ENCODE assay signal across 20 cellular contexts in the genomic region with DNA sequence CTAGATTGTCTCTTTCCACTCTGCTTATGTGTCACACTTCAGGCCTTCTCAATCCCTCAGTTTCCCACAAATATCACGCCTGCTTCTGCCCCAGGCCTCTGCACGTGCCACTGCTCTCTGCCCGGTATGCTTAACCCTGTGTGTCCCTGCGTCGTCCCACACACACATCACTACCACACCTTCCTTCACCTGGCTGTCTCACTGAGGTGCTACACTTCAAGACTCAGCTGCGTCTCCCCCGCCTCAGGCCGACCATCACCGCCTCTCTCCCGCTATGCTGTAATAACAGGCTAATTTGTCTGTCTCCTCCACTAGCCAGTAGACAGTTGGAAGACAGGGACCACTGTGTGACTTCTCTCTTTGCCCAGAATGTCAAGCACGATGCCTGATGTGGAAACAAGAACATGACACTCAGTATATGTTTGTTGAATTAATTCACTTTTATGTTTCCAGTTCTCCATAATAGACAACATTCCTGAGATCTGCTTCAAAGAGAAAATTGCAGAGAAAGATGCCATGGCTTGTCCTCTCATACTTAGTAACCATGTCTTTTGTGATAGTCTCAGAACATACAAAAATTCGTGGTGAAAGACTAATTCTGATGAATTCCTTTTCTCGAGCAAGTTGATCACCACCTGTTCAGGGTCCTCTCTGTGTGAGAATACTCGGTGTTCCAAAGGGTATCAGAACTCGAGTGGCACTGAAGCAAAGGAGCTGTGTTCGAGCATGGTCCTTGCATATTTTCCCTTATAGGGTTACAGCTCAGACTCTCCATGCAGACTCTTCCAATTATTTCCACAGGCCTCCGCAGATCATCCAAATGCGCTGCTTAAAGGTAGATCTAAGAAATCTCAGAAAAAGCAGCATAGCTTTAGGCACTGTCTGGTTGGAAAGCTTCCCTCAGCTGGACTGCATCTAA. TPM values are rescaled to one million over a fixed set of nuclear protein-coding genes. Genes with fewer than 3 reads are reported as not detected.
A peak's percentile ranks its signal among the peaks of the same experiment; 100 is the strongest.
DNase-seq lines count a peak whose midpoint lies in the region; ATAC-seq and TF ChIP-seq lines count a peak whose summit lies in the region.
"Had no signal": no experiment of that assay in that cellular context is flagged by ENCODE, and none has a peak within 500 bp of the region (broad histone marks: within the 10 kb centered on the region; RNA-seq: fewer than 3 reads in every experiment).

No MANE protein-coding gene starts in this region.

- no peak overlapping the region for H3K4me3 Mint-ChIP-seq in WTC11
- H3K4me3 Mint-ChIP-seq: activated naive CD8-positive, alpha-beta T cell; CD8-positive, alpha-beta memory T cell had no signal

- peaks cover 39% of the 10 kb centered on the region for H3K4me1 Mint-ChIP-seq in WTC11
- H3K4me1 Mint-ChIP-seq: IgD-negative memory B cell had no signal

- H3K9me3 ChIP-seq in BE2C = no peaks in the 10 kb centered on the region
- H3K9me3 ChIP-seq: suprapubic skin had no signal

- intact Hi-C loops in sciatic nerve (cut with DNase I) = no loop called here

- H3K36me3 ChIP-seq in BE2C = peaks cover 16% of the 10 kb centered on the region
- H3K36me3 ChIP-seq: suprapubic skin had no signal

- POLR2A ChIA-PET in WTC11 (lab: Charles Lee) = no interaction called here

- peaks cover 20% of the 10 kb centered on the region for H3K9me3 Mint-ChIP-seq in WTC11

- DNase-seq in BE2C (no peak), WTC11 (ENCODE audit: low spot score) (no peak), islet precursor cell (peak; percentile 39), sciatic nerve (ENCODE audit: low spot score) (no peak), DMS153 treated with DMSO at 0.1 percent for 48 hours (lab: John Stamatoyannopoulos, UW; ENCODE audit: unreplicated experiment) (no peak), T-helper 2 cell (no peak), DMS114 treated with DMSO at 0.1 percent for 48 hours (lab: John Stamatoyannopoulos, UW; ENCODE audit: unreplicated experiment) (no peak)
- DNase-seq: activated CD4-positive, CD25-positive, alpha-beta regulatory T cell treated with anti-CD3 and anti-CD28 coated beads, Interleukin-2, amount 50 U/mL, for 72 hours; CD8-positive, alpha-beta memory T cell; DMS79; MM.1S; NCI-H1436 treated with DMSO at 0.1 percent for 48 hours; NCI-H2171; NCI-H774; stimulated activated CD8-positive, alpha-beta memory T cell treated with anti-CD3 and anti-CD28 coated beads, Interleukin-4, amount 100 ng/mL, for 48 hours; T-helper 9 cell had no signal

- peak overlapping the region; percentile 35; the same call in 1 of the 2 replicates for H3K27ac Mint-ChIP-seq in WTC11
- H3K27ac Mint-ChIP-seq: activated naive CD8-positive, alpha-beta T cell had no signal

- peaks cover 35% of the 10 kb centered on the region for H3K4me1 ChIP-seq in BE2C

- peak overlapping the region; percentile 40 for H3K4me3 ChIP-seq in BE2C (ENCODE audit: low read depth, low read length)
- H3K4me3 ChIP-seq: suprapubic skin had no signal

- H3K27me3 Mint-ChIP-seq in WTC11 (ENCODE audit: low read depth) = no peaks in the 10 kb centered on the region
- H3K27me3 Mint-ChIP-seq: activated naive CD8-positive, alpha-beta T cell had no signal

- CTCF ChIA-PET in WTC11 (lab: Charles Lee) = interaction anchor here (0.7 kb wide), 1 partner anchor 9 kb away, joined by 3 read pairs; no protein-coding TSS in a partner anchor

- peaks cover 10% of the 10 kb centered on the region for H3K36me3 Mint-ChIP-seq in WTC11

- TF ChIP-seq CTCF in BE2C (IDR thresholded peaks at IDR 0.05; ENCODE audit: low read depth, low read length) = no peak
- no peak for TF ChIP-seq CTCF in WTC11 (IDR thresholded peaks at IDR 0.05)

- ATAC-seq in WTC11 (no peak), sciatic nerve (peak; percentile 17), GM21619 (IDR thresholded peaks at IDR 0.05; ENCODE audit: unreplicated experiment) (no peak)

- no peaks in the 10 kb centered on the region for H3K27me3 ChIP-seq in BE2C
- H3K27me3 ChIP-seq: suprapubic skin had no signal

TF ChIP-seq in WTC11, 78 proteins besides CTCF, POLR2A, EP300 and RAD21:
- TF ChIP-seq, protein P1, sequence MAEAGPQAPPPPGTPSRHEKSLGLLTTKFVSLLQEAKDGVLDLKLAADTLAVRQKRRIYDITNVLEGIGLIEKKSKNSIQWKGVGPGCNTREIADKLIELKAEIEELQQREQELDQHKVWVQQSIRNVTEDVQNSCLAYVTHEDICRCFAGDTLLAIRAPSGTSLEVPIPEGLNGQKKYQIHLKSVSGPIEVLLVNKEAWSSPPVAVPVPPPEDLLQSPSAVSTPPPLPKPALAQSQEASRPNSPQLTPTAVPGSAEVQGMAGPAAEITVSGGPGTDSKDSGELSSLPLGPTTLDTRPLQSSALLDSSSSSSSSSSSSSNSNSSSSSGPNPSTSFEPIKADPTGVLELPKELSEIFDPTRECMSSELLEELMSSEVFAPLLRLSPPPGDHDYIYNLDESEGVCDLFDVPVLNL (CRISPR knock-in tag; IDR thresholded peaks at IDR 0.05; ENCODE audit: borderline replicate concordance, low read depth) = no peak
- TF ChIP-seq SOX15 (CRISPR knock-in tag; IDR thresholded peaks at IDR 0.05) (no peak), ZNF396 (CRISPR knock-in tag; IDR thresholded peaks at IDR 0.05; ENCODE audit: borderline replicate concordance) (no peak), CREM (CRISPR knock-in tag; IDR thresholded peaks at IDR 0.05) (no peak), ETV6 (CRISPR knock-in tag; IDR thresholded peaks at IDR 0.05) (no peak), ATF1 (CRISPR knock-in tag; IDR thresholded peaks at IDR 0.05) (no peak), IRF2 (CRISPR knock-in tag; IDR thresholded peaks at IDR 0.05; ENCODE audit: borderline replicate concordance, low read depth) (no peak), KAT7 (CRISPR knock-in tag; IDR thresholded peaks at IDR 0.05; ENCODE audit: borderline replicate concordance) (no peak), ESRRA (CRISPR knock-in tag; IDR thresholded peaks at IDR 0.05; ENCODE audit: borderline replicate concordance) (no peak), TP53 (CRISPR knock-in tag; IDR thresholded peaks at IDR 0.05) (no peak), ZNF263 (CRISPR knock-in tag; IDR thresholded peaks at IDR 0.05; ENCODE audit: low read depth) (no peak), PRRX2 (CRISPR knock-in tag; IDR thresholded peaks at IDR 0.05) (no peak), OVOL2 (CRISPR knock-in tag; IDR thresholded peaks at IDR 0.05; ENCODE audit: borderline replicate concordance) (no peak)
- TF ChIP-seq, protein P2, sequence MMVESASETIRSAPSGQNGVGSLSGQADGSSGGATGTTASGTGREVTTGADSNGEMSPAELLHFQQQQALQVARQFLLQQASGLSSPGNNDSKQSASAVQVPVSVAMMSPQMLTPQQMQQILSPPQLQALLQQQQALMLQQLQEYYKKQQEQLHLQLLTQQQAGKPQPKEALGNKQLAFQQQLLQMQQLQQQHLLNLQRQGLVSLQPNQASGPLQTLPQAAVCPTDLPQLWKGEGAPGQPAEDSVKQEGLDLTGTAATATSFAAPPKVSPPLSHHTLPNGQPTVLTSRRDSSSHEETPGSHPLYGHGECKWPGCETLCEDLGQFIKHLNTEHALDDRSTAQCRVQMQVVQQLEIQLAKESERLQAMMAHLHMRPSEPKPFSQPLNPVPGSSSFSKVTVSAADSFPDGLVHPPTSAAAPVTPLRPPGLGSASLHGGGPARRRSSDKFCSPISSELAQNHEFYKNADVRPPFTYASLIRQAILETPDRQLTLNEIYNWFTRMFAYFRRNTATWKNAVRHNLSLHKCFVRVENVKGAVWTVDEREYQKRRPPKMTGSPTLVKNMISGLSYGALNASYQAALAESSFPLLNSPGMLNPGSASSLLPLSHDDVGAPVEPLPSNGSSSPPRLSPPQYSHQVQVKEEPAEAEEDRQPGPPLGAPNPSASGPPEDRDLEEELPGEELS (CRISPR knock-in tag; IDR thresholded peaks at IDR 0.05) = no peak
- TF ChIP-seq, protein P3, sequence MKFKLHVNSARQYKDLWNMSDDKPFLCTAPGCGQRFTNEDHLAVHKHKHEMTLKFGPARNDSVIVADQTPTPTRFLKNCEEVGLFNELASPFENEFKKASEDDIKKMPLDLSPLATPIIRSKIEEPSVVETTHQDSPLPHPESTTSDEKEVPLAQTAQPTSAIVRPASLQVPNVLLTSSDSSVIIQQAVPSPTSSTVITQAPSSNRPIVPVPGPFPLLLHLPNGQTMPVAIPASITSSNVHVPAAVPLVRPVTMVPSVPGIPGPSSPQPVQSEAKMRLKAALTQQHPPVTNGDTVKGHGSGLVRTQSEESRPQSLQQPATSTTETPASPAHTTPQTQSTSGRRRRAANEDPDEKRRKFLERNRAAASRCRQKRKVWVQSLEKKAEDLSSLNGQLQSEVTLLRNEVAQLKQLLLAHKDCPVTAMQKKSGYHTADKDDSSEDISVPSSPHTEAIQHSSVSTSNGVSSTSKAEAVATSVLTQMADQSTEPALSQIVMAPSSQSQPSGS (CRISPR knock-in tag; IDR thresholded peaks at IDR 0.05; ENCODE audit: borderline replicate concordance, low read depth) = no peak
- TF ChIP-seq, protein P4, sequence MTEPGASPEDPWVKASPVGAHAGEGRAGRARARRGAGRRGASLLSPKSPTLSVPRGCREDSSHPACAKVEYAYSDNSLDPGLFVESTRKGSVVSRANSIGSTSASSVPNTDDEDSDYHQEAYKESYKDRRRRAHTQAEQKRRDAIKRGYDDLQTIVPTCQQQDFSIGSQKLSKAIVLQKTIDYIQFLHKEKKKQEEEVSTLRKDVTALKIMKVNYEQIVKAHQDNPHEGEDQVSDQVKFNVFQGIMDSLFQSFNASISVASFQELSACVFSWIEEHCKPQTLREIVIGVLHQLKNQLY (CRISPR knock-in tag; IDR thresholded peaks at IDR 0.05) = no peak

RNA-seq across cellular contexts. Expression of a gene that starts 54.2 kb away (rescaled TPM):
- 34.8 TPM for polyA plus RNA-seq in BE2C (2012; ENCODE audit: insufficient read depth, insufficient read length, low read depth)
- total RNA-seq in WTC11 (2021) (17.6 to 23.6 TPM (median 18.0 TPM) in 3 replicates), sciatic nerve (64.5 TPM)
